ENCODE assay signal across 8 cellular contexts in the genomic region with DNA sequence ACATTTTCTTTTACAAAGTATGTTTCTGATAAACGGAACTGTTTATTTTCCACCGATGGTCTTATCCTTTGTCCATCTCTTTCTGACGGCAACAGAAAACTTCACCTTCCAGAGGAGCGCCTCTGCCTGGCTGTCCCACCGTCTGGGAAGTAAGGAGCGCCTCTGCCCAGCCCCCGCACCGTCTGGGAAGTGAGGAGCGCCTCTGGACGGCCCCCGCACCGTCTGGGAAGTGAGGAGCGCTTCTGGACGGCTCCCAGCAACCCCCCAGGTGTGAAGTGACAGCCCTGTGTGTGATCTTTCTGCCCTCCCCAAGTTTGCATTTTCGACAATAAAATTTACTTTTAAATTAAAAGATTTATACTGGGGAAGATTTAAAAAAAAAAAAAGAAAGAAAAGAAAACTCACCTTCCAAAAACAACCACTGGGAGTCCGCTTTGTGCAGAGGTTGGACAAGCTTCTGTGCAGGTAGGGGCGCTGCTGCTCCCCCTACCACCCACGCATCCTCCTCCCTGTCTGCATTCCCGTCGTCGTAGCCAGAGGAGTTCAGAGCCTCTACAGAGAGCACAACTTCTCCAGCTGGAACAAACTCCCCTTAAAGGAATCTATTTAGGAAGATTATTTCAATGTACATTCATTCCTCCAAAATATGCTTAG. TPM values are rescaled to one million over a fixed set of nuclear protein-coding genes. Genes with fewer than 3 reads are reported as not detected.
DNase-seq lines count a peak whose midpoint lies in the region; ATAC-seq and TF ChIP-seq lines count a peak whose summit lies in the region.

No MANE protein-coding gene starts in this region.

- H3K27me3 ChIP-seq in BJ (ENCODE audit: control insufficient read depth, insufficient read depth, low read length) (no peaks in the 10 kb centered on the region), body of pancreas (no peaks in the 10 kb centered on the region)

- ATAC-seq in body of pancreas, result peak; percentile 59
- no peak for ATAC-seq in memory B cell (ENCODE audit: low read depth)
- ATAC-seq in GM18520 (IDR thresholded peaks at IDR 0.05; ENCODE audit: unreplicated experiment), result no peak

- TF ChIP-seq POLR2A in body of pancreas (IDR thresholded peaks at IDR 0.05), result peak in 2 of 3 donors; percentile 70 to 81

- no peak overlapping the region for H3K27ac Mint-ChIP-seq in memory B cell

- peaks cover 15% of the 10 kb centered on the region for H3K4me1 Mint-ChIP-seq in memory B cell

- 11 to 26% methylated on average over 21 of the region's 21 CpGs for whole genome bisulfite sequencing in body of pancreas, 2 donors

- H3K4me3 ChIP-seq in BJ (ENCODE audit: low read depth, low read length) (no peak overlapping the region), body of pancreas (no peak overlapping the region)

- TF ChIP-seq CTCF in BJ (IDR thresholded peaks at IDR 0.05; ENCODE audit: insufficient read depth, low read depth, low read length) (peak; percentile 25; the same call in 1 of the 2 replicates), body of pancreas (IDR thresholded peaks at IDR 0.05) (peak in 5 of 7 experiments; percentile 61 to 96 (median 77))

- CTCF ChIA-PET in BJ (lab: Yijun Ruan, JAX), result interaction anchor here (1.4 kb wide), 1 partner anchor 22 kb away, joined by 3 read pairs; no protein-coding TSS in a partner anchor

- H3K4me1 ChIP-seq in body of pancreas, result peaks cover 50% of the 10 kb centered on the region

- intact Hi-C loops in body of pancreas (cut with DNase I), result no loop called here

- H3K9me3 ChIP-seq in body of pancreas, result no peaks in the 10 kb centered on the region

- DNase-seq in BJ (ENCODE audit: low read depth) (no peak), H4 (ENCODE audit: low spot score) (peak; percentile 52), body of pancreas (peak in 3 of 4 donors; percentile 73 to 82 (median 80)), memory B cell (ENCODE audit: low spot score in 2 of 2) (no peak), GM19240 (ENCODE audit: insufficient read length, low spot score) (no peak), NCI-H82 treated with DMSO at 0.1 percent for 48 hours (lab: John Stamatoyannopoulos, UW; ENCODE audit: unreplicated experiment) (no peak)
- no peak for DNase-seq in stimulated activated CD4-positive, alpha-beta T cell treated with anti-CD3 and anti-CD28 coated beads, Interleukin-2, amount 100 ng/mL, for 24 hours

- H3K4me3 Mint-ChIP-seq in memory B cell, result peak overlapping the region; percentile 93

- no peaks in the 10 kb centered on the region for H3K36me3 Mint-ChIP-seq in memory B cell

- H3K36me3 ChIP-seq in BJ (ENCODE audit: control insufficient read depth, insufficient read depth, low read length) (no peaks in the 10 kb centered on the region), body of pancreas (replicated peaks in 1 of 2; ENCODE audit: insufficient read depth in 1 of 2, low read depth in 2 of 2) (no peaks in the 10 kb centered on the region)

- POLR2A ChIA-PET in BJ (lab: Charles Lee), result no interaction called here

- H3K27me3 Mint-ChIP-seq in memory B cell, result peaks cover 2% of the 10 kb centered on the region

- peak overlapping the region in 3 of 4 donors; percentile 86 to 95 (median 92) for H3K27ac ChIP-seq in body of pancreas

- H3K9me3 Mint-ChIP-seq in memory B cell, result no peaks in the 10 kb centered on the region

RNA-seq across cellular contexts. Expression of a gene that starts 1.0 kb away (rescaled TPM):
- 14.2 and 16.0 TPM in 2 replicates for polyA plus RNA-seq in BJ (2011; rRNA removed)
- 6.7 and 10.0 TPM in 2 replicates for polyA minus RNA-seq in BJ (2011; rRNA and poly(A)+ RNA removed)
- total RNA-seq in H4 (2014; rRNA removed; shearing (Covaris generic)), result 8.4 and 13.6 TPM in 2 replicates
- 1 to 10 TPM in 1 of 2 donors, not detected in 1; 2.1 TPM for total RNA-seq in body of pancreas

RNA-seq across cellular contexts. Expression of a gene that starts 23.7 kb away (rescaled TPM):
- polyA plus RNA-seq in BJ (2011; rRNA removed), result not detected in 2 replicates
- polyA minus RNA-seq in BJ (2011; rRNA and poly(A)+ RNA removed), result not detected in 2 replicates
- total RNA-seq in H4 (2014; rRNA removed; shearing (Covaris generic)), result not detected in 2 replicates
- total RNA-seq in body of pancreas, result not detected

RNA-seq across cellular contexts. Expression of a gene that starts 32.9 kb away (rescaled TPM):
- 20.4 and 20.9 TPM in 2 replicates for polyA plus RNA-seq in BJ (2011; rRNA removed)
- 17.0 and 19.4 TPM in 2 replicates for polyA minus RNA-seq in BJ (2011; rRNA and poly(A)+ RNA removed)
- 7.2 and 8.0 TPM in 2 replicates for total RNA-seq in H4 (2014; rRNA removed; shearing (Covaris generic))
- 1 to 10 TPM; 2.6 to 6.7 TPM for total RNA-seq in body of pancreas

RNA-seq across cellular contexts. Expression of a gene that starts 39.8 kb away (rescaled TPM):
- 0.60 and 0.75 TPM in 2 replicates for polyA plus RNA-seq in BJ (2011; rRNA removed)
- polyA minus RNA-seq in BJ (2011; rRNA and poly(A)+ RNA removed), result 1.7 and 2.1 TPM in 2 replicates
- total RNA-seq in H4 (2014; rRNA removed; shearing (Covaris generic)), result 0.84 and 1.1 TPM in 2 replicates
- total RNA-seq in body of pancreas, result not detected

RNA-seq across cellular contexts. Expression of a gene that starts 59.5 kb away (rescaled TPM):
- polyA plus RNA-seq in BJ (2011; rRNA removed), result 8.6 and 9.1 TPM in 2 replicates
- polyA minus RNA-seq in BJ (2011; rRNA and poly(A)+ RNA removed), result 7.7 and 10.0 TPM in 2 replicates
- total RNA-seq in H4 (2014; rRNA removed; shearing (Covaris generic)), result 1.7 and 9.2 TPM in 2 replicates
- total RNA-seq in body of pancreas, result under 1 TPM; 0.52 to 0.99 TPM

Comparison
In these comparisons a context has a peak if more than half of its experiments do, and no peak if none do; other contexts are left out.
1. DNase-seq: peak in H4 (single experiment) and body of pancreas (3 of 4); none in BJ (single experiment), memory B cell (0 of 2), GM19240 (single experiment), stimulated activated CD4-positive, alpha-beta T cell treated with anti-CD3 and anti-CD28 coated beads, Interleukin-2, amount 100 ng/mL, for 24 hours (0 of 2) and NCI-H82 treated with DMSO at 0.1 percent for 48 hours (single experiment).